ENCODE assay signal across 19 cellular contexts in the genomic region with DNA sequence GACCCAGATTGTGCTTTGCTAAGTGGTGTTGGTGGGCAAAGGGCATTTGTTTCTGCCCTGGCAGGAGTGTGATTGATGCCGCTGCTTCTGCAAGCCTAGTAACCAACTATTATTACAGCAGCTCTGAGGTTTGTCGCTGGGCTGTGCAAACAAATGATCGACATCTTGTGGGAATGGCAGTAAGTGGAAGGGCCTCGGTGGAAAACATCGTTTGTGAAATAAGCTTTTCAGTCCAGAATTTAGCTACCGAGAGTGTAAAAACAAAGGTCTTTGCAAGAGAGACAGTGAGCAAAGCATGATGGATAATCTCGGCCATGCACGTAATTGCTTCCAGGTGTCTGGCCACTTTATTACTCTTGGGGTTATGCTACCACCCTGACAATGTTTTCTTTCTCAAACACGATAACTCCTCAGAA.
A peak's percentile ranks its signal among the peaks of the same experiment; 100 is the strongest.
DNase-seq lines count a peak whose midpoint lies in the region; TF ChIP-seq lines count a peak whose summit lies in the region.
"Had no signal": no experiment of that assay in that cellular context is flagged by ENCODE, and none has a peak within 500 bp of the region (broad histone marks: within the 10 kb centered on the region; RNA-seq: fewer than 3 reads in every experiment).

No MANE protein-coding gene starts in this region.

- H3K4me2 ChIP-seq in SK-N-SH: no peak overlapping the region
- no peak overlapping the region for H3K4me2 ChIP-seq in smooth muscle cell

- H4K20me1 ChIP-seq in SK-N-SH (ENCODE audit: insufficient read depth) (no peaks in the 10 kb centered on the region), smooth muscle cell (ENCODE audit: low read depth) (no peaks in the 10 kb centered on the region)

- peak; percentile 19 for TF ChIP-seq RAD21 in SK-N-SH (IDR thresholded peaks at IDR 0.05; ENCODE audit: low read length)

- H3K27me3 ChIP-seq in SK-N-SH (ENCODE audit: insufficient read depth) (no peaks in the 10 kb centered on the region), smooth muscle cell (ENCODE audit: low read depth) (no peaks in the 10 kb centered on the region)
- H3K27me3 ChIP-seq: heart left ventricle, spleen, transverse colon had no signal

- no peaks in the 10 kb centered on the region for H3F3A ChIP-seq in SK-N-SH (replicated peaks; ENCODE audit: insufficient read depth)
- peaks cover 24% of the 10 kb centered on the region for H3F3A ChIP-seq in smooth muscle cell (ENCODE audit: low read depth)

- POLR2A ChIA-PET in SK-N-SH (lab: Yijun Ruan, JAX): no interaction called here

- H3K9me2 ChIP-seq in SK-N-SH: no peaks in the 10 kb centered on the region

- TF ChIP-seq CTCF in SK-N-SH (IDR thresholded peaks at IDR 0.05) (no peak), smooth muscle cell (IDR thresholded peaks at IDR 0.05; ENCODE audit: borderline replicate concordance, insufficient read depth, poor library complexity, severe bottlenecking) (no peak)

- WGBS in SK-N-SH (ENCODE audit: low lambda C conversion rate): 15% methylated on average over 9 of the region's 9 CpGs
- 54% methylated on average over 9 of the region's 9 CpGs for WGBS in smooth muscle cell (ENCODE audit: low lambda C conversion rate)

- peaks cover 0 to 6% of the 10 kb centered on the region in 2 experiments; a peak in 2 of 4 replicates for H3K4me1 ChIP-seq in SK-N-SH (ENCODE audit: control insufficient read depth in 1 of 2, insufficient read depth in 2 of 2, low read depth in 1 of 2, low read length in 1 of 2)
- peaks cover 43% of the 10 kb centered on the region for H3K4me1 ChIP-seq in smooth muscle cell (ENCODE audit: low read depth)
- H3K4me1 ChIP-seq: spleen, transverse colon had no signal

- H3K79me2 ChIP-seq in SK-N-SH (ENCODE audit: insufficient read depth) (no peaks in the 10 kb centered on the region), smooth muscle cell (ENCODE audit: low read depth) (no peaks in the 10 kb centered on the region)

- H2AFZ ChIP-seq in SK-N-SH (ENCODE audit: low read depth) (no peak overlapping the region), smooth muscle cell (ENCODE audit: low read depth) (peak overlapping the region; percentile 11)

- peak; percentile 31 to 79 for DNase-seq in NCI-H2081 (lab: John Stamatoyannopoulos, UW)
- DNase-seq in NCI-H2081 treated with DMSO at 0.1 percent for 48 hours (lab: John Stamatoyannopoulos, UW): no peak
- DNase-seq in SK-N-SH: peak; percentile 55
- peak; percentile 76 for DNase-seq in left kidney (ENCODE audit: low read depth, low spot score)
- DNase-seq in smooth muscle cell (lab: John Stamatoyannopoulos, UW; ENCODE audit: unreplicated experiment): no peak
- no peak for DNase-seq in activated naive CD4-positive, alpha-beta T cell (lab: John Stamatoyannopoulos, UW)
- DNase-seq in medulla oblongata (ENCODE audit: extremely low spot score): no peak
- DNase-seq in C1 segment of cervical spinal cord (lab: John Stamatoyannopoulos, UW): no peak
- DNase-seq: activated CD4-positive, alpha-beta T cell treated with anti-CD3 and anti-CD28 coated beads for 36 hours; activated naive CD4-positive, alpha-beta T cell treated with anti-CD3 and anti-CD28 coated beads, Interleukin-2, amount 10 ng/mL, durations not matched to agents 7 days and 5 days; dermis blood vessel endothelial cell; DMS53; HCEC 1CT; heart left ventricle; Kasumi-1; NCI-H1694; Right ventricle myocardium superior; spleen; transverse colon had no signal

- H3K36me3 ChIP-seq in SK-N-SH (replicated peaks in 1 of 2; ENCODE audit: control insufficient read depth in 1 of 2, insufficient read depth in 2 of 2, low read length in 1 of 2) (no peaks in the 10 kb centered on the region), smooth muscle cell (ENCODE audit: low read depth) (no peaks in the 10 kb centered on the region)
- H3K36me3 ChIP-seq: heart left ventricle, spleen, transverse colon had no signal

- H3K9ac ChIP-seq in SK-N-SH (no peak overlapping the region), smooth muscle cell (ENCODE audit: low read depth) (no peak overlapping the region)

- peak overlapping the region in 1 of 2 experiments; percentile 9; a peak in 1 of 4 replicates for H3K4me3 ChIP-seq in SK-N-SH (ENCODE audit: low read depth in 2 of 2, low read length in 1 of 2)
- H3K4me3 ChIP-seq in smooth muscle cell: no peak overlapping the region
- H3K4me3 ChIP-seq: heart left ventricle, spleen, transverse colon had no signal

- H3K9me3 ChIP-seq in SK-N-SH (no peaks in the 10 kb centered on the region), smooth muscle cell (replicated peaks; ENCODE audit: low read depth) (no peaks in the 10 kb centered on the region)
- H3K9me3 ChIP-seq: spleen, transverse colon had no signal

- peak overlapping the region in 1 of 2 experiments; percentile 97; a peak in 2 of 4 replicates for H3K27ac ChIP-seq in SK-N-SH (ENCODE audit: low read depth in 2 of 2, low read length in 1 of 2)
- H3K27ac ChIP-seq in smooth muscle cell (ENCODE audit: low read depth): peak overlapping the region; percentile 87
- H3K27ac ChIP-seq: heart left ventricle, spleen, transverse colon had no signal

- CTCF ChIA-PET in SK-N-SH (lab: Yijun Ruan, JAX): interaction anchor here (0.7 to 1.8 kb wide), 4 partner anchors 10 to 400 kb away, joined by 3 to 6 read pairs (median 4); no protein-coding TSS in a partner anchor

- TF ChIP-seq EP300 in SK-N-SH (IDR thresholded peaks at IDR 0.05; ENCODE audit: borderline replicate concordance in 1 of 2, low read depth in 1 of 2, low read length in 1 of 2): no peak

TF ChIP-seq in SK-N-SH, 30 proteins besides CTCF, POLR2A, EP300 and RAD21:
- TF ChIP-seq, protein P1, sequence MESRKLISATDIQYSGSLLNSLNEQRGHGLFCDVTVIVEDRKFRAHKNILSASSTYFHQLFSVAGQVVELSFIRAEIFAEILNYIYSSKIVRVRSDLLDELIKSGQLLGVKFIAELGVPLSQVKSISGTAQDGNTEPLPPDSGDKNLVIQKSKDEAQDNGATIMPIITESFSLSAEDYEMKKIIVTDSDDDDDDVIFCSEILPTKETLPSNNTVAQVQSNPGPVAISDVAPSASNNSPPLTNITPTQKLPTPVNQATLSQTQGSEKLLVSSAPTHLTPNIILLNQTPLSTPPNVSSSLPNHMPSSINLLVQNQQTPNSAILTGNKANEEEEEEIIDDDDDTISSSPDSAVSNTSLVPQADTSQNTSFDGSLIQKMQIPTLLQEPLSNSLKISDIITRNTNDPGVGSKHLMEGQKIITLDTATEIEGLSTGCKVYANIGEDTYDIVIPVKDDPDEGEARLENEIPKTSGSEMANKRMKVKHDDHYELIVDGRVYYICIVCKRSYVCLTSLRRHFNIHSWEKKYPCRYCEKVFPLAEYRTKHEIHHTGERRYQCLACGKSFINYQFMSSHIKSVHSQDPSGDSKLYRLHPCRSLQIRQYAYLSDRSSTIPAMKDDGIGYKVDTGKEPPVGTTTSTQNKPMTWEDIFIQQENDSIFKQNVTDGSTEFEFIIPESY (IDR thresholded peaks at IDR 0.05; ENCODE audit: borderline replicate concordance, low read depth): no peak
- TF ChIP-seq GATA2 (CRISPR knock-in tag; IDR thresholded peaks at IDR 0.05): peak; percentile 64

Comparison
In these comparisons a context has a peak if more than half of its experiments do, and no peak if none do; other contexts are left out.
1. DNase-seq: peak in NCI-H2081 (2 of 2), SK-N-SH (single experiment) and left kidney (single experiment); none in NCI-H2081 treated with DMSO at 0.1 percent for 48 hours (single experiment), smooth muscle cell (single experiment), activated naive CD4-positive, alpha-beta T cell (0 of 4), medulla oblongata (single experiment) and C1 segment of cervical spinal cord (0 of 14).